ENCODE assay signal across 1 cellular context in the genomic region with DNA sequence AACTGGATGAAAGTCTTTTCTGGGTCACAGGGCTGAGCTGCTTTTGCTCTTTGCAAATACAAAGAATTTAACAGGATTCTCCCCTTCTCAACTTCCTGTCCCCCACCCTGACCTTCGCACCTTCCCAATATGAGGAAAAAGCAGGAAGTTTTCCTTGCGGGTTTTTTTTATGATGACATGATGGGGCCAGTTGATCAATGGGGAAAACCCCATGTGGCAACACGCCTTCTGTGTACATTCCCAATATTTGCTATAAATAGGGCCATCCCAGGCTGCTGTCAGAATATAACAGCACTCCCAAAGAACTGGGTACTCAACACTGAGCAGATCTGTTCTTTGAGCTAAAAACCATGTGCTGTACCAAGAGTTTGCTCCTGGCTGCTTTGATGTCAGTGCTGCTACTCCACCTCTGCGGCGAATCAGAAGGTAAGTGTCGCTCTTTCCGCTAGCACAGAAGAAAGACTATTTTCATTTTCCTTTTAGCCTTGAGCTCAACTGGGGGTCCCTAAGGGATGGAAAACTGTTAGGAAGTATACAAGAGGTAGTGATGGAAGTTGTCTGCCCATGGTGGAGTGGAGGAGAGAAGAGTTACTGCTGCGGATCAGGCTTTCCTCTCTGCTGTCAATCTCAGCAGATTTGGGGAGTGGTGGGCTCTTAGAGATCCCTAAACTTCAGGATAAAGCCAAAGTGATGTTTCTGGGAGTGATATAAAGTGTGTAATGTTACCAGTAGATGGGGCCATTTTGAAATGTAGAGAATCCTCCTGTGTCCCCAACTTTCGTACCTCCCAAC.
A peak's percentile ranks its signal among the peaks of the same experiment; 100 is the strongest.
TF ChIP-seq lines count a peak whose summit lies in the region.

A gene with protein sequence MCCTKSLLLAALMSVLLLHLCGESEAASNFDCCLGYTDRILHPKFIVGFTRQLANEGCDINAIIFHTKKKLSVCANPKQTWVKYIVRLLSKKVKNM (plus strand): TSS at position 281 of the 792 bp plus-strand sequence. CDS start 70 bp downstream, at position 351.

TF ChIP-seq in HepG2, 621 proteins besides CTCF, POLR2A, EP300 and RAD21 (continued from another document and continues in another):
- TF ChIP-seq, protein P1, sequence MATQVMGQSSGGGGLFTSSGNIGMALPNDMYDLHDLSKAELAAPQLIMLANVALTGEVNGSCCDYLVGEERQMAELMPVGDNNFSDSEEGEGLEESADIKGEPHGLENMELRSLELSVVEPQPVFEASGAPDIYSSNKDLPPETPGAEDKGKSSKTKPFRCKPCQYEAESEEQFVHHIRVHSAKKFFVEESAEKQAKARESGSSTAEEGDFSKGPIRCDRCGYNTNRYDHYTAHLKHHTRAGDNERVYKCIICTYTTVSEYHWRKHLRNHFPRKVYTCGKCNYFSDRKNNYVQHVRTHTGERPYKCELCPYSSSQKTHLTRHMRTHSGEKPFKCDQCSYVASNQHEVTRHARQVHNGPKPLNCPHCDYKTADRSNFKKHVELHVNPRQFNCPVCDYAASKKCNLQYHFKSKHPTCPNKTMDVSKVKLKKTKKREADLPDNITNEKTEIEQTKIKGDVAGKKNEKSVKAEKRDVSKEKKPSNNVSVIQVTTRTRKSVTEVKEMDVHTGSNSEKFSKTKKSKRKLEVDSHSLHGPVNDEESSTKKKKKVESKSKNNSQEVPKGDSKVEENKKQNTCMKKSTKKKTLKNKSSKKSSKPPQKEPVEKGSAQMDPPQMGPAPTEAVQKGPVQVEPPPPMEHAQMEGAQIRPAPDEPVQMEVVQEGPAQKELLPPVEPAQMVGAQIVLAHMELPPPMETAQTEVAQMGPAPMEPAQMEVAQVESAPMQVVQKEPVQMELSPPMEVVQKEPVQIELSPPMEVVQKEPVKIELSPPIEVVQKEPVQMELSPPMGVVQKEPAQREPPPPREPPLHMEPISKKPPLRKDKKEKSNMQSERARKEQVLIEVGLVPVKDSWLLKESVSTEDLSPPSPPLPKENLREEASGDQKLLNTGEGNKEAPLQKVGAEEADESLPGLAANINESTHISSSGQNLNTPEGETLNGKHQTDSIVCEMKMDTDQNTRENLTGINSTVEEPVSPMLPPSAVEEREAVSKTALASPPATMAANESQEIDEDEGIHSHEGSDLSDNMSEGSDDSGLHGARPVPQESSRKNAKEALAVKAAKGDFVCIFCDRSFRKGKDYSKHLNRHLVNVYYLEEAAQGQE (IDR thresholded peaks at IDR 0.05; ENCODE audit: borderline replicate concordance in 1 of 2, low read depth in 1 of 2, low read length in 2 of 2): peak in 1 of 2 experiments; percentile 84; a peak in 2 of 4 replicates
- no peak for TF ChIP-seq THYN1 (CRISPR knock-in tag; IDR thresholded peaks at IDR 0.05; ENCODE audit: borderline replicate concordance, low read depth)
- peak; percentile 95 for TF ChIP-seq ZSCAN29 (CRISPR knock-in tag; conservative IDR thresholded peaks at IDR 0.05)
- TF ChIP-seq ETV5 (CRISPR knock-in tag; IDR thresholded peaks at IDR 0.05; ENCODE audit: borderline replicate concordance): peak; percentile 99
- peak; percentile 82 for TF ChIP-seq MEIS2 (CRISPR knock-in tag; IDR thresholded peaks at IDR 0.05)
- TF ChIP-seq ZSCAN9 (CRISPR knock-in tag; IDR thresholded peaks at IDR 0.05; ENCODE audit: borderline replicate concordance): no peak; the same call in 1 of the 2 replicates
- TF ChIP-seq, protein P2, sequence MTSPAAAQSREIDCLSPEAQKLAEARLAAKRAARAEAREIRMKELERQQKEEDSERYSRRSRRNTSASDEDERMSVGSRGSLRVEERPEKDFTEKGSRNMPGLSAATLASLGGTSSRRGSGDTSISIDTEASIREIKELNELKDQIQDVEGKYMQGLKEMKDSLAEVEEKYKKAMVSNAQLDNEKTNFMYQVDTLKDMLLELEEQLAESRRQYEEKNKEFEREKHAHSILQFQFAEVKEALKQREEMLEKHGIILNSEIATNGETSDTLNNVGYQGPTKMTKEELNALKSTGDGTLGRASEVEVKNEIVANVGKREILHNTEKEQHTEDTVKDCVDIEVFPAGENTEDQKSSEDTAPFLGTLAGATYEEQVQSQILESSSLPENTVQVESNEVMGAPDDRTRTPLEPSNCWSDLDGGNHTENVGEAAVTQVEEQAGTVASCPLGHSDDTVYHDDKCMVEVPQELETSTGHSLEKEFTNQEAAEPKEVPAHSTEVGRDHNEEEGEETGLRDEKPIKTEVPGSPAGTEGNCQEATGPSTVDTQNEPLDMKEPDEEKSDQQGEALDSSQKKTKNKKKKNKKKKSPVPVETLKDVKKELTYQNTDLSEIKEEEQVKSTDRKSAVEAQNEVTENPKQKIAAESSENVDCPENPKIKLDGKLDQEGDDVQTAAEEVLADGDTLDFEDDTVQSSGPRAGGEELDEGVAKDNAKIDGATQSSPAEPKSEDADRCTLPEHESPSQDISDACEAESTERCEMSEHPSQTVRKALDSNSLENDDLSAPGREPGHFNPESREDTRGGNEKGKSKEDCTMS (CRISPR knock-in tag; conservative IDR thresholded peaks at IDR 0.05): 0 out of 2 replicates have a peak, but pooled peaks have one; percentile 24
- no peak for TF ChIP-seq ZNF724P (CRISPR knock-in tag; IDR thresholded peaks at IDR 0.05; ENCODE audit: borderline replicate concordance)
- 0 out of 2 replicates have a peak, but pooled peaks have one; percentile 57 for TF ChIP-seq ARID2 (CRISPR knock-in tag; IDR thresholded peaks at IDR 0.05; ENCODE audit: borderline replicate concordance)
- peak; percentile 98 for TF ChIP-seq RELA (CRISPR knock-in tag; IDR thresholded peaks at IDR 0.05)
- peak; percentile 65; the same call in 1 of the 2 replicates for TF ChIP-seq SPEN (CRISPR knock-in tag; IDR thresholded peaks at IDR 0.05; ENCODE audit: low read depth)
- no peak; the same call in 1 of the 2 replicates for TF ChIP-seq ZNF672 (CRISPR knock-in tag; IDR thresholded peaks at IDR 0.05)
- no peak; the same call in 1 of the 2 replicates for TF ChIP-seq NKX3-1 (CRISPR knock-in tag; IDR thresholded peaks at IDR 0.05)
- TF ChIP-seq U2AF2 (IDR thresholded peaks at IDR 0.05; ENCODE audit: low read depth, low read length): no peak
- TF ChIP-seq HDAC6 (IDR thresholded peaks at IDR 0.05; ENCODE audit: low read depth, low read length): no peak
- TF ChIP-seq, protein P3, sequence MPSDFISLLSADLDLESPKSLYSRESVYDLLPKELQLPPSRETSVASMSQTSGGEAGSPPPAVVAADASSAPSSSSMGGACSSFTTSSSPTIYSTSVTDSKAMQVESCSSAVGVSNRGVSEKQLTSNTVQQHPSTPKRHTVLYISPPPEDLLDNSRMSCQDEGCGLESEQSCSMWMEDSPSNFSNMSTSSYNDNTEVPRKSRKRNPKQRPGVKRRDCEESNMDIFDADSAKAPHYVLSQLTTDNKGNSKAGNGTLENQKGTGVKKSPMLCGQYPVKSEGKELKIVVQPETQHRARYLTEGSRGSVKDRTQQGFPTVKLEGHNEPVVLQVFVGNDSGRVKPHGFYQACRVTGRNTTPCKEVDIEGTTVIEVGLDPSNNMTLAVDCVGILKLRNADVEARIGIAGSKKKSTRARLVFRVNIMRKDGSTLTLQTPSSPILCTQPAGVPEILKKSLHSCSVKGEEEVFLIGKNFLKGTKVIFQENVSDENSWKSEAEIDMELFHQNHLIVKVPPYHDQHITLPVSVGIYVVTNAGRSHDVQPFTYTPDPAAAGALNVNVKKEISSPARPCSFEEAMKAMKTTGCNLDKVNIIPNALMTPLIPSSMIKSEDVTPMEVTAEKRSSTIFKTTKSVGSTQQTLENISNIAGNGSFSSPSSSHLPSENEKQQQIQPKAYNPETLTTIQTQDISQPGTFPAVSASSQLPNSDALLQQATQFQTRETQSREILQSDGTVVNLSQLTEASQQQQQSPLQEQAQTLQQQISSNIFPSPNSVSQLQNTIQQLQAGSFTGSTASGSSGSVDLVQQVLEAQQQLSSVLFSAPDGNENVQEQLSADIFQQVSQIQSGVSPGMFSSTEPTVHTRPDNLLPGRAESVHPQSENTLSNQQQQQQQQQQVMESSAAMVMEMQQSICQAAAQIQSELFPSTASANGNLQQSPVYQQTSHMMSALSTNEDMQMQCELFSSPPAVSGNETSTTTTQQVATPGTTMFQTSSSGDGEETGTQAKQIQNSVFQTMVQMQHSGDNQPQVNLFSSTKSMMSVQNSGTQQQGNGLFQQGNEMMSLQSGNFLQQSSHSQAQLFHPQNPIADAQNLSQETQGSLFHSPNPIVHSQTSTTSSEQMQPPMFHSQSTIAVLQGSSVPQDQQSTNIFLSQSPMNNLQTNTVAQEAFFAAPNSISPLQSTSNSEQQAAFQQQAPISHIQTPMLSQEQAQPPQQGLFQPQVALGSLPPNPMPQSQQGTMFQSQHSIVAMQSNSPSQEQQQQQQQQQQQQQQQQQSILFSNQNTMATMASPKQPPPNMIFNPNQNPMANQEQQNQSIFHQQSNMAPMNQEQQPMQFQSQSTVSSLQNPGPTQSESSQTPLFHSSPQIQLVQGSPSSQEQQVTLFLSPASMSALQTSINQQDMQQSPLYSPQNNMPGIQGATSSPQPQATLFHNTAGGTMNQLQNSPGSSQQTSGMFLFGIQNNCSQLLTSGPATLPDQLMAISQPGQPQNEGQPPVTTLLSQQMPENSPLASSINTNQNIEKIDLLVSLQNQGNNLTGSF (CRISPR knock-in tag; IDR thresholded peaks at IDR 0.05): 0 out of 2 replicates have a peak, but pooled peaks have one; percentile 30
- TF ChIP-seq, protein P4, sequence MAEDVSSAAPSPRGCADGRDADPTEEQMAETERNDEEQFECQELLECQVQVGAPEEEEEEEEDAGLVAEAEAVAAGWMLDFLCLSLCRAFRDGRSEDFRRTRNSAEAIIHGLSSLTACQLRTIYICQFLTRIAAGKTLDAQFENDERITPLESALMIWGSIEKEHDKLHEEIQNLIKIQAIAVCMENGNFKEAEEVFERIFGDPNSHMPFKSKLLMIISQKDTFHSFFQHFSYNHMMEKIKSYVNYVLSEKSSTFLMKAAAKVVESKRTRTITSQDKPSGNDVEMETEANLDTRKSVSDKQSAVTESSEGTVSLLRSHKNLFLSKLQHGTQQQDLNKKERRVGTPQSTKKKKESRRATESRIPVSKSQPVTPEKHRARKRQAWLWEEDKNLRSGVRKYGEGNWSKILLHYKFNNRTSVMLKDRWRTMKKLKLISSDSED (CRISPR knock-in tag; IDR thresholded peaks at IDR 0.05): no peak
- TF ChIP-seq ZNF747 (CRISPR knock-in tag; IDR thresholded peaks at IDR 0.05; ENCODE audit: borderline replicate concordance): peak; percentile 82
- TF ChIP-seq, protein P5, sequence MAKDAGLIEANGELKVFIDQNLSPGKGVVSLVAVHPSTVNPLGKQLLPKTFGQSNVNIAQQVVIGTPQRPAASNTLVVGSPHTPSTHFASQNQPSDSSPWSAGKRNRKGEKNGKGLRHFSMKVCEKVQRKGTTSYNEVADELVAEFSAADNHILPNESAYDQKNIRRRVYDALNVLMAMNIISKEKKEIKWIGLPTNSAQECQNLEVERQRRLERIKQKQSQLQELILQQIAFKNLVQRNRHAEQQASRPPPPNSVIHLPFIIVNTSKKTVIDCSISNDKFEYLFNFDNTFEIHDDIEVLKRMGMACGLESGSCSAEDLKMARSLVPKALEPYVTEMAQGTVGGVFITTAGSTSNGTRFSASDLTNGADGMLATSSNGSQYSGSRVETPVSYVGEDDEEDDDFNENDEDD (CRISPR knock-in tag; IDR thresholded peaks at IDR 0.05; ENCODE audit: borderline replicate concordance): peak; percentile 79; the same call in 1 of the 2 replicates
- TF ChIP-seq SALL1 (CRISPR knock-in tag; IDR thresholded peaks at IDR 0.05): peak; percentile 91
- peak; percentile 81 for TF ChIP-seq FOSL2 (CRISPR knock-in tag; IDR thresholded peaks at IDR 0.05)
- peak; percentile 58; the same call in 1 of the 2 replicates for TF ChIP-seq ZNF317 (CRISPR knock-in tag; IDR thresholded peaks at IDR 0.05)
- 0 out of 2 replicates have a peak, but pooled peaks have one; percentile 77 for TF ChIP-seq ZNF616 (CRISPR knock-in tag; IDR thresholded peaks at IDR 0.05; ENCODE audit: low read depth)
- TF ChIP-seq, protein P6, sequence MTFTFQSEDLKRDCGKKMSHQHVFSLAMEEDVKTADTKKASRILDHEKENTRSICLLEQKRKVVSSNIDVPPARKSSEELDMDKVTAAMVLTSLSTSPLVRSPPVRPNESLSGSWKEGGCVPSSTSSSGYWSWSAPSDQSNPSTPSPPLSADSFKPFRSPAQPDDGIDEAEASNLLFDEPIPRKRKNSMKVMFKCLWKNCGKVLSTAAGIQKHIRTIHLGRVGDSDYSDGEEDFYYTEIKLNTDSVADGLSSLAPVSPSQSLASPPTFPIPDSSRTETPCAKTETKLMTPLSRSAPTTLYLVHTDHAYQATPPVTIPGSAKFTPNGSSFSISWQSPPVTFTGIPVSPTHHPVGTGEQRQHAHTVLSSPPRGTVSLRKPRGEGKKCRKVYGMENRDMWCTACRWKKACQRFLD (CRISPR knock-in tag; IDR thresholded peaks at IDR 0.05; ENCODE audit: borderline replicate concordance): no peak
